ENCODE assay signal across 8 cellular contexts in genomic region chr1:201739492-201740085, GRCh38.
DNase-seq lines count a peak whose midpoint lies in the region.

No MANE protein-coding gene starts in this region.

- H3K9ac ChIP-seq in endocrine pancreas (ENCODE audit: control insufficient read depth, insufficient read depth, low read length) = peak overlapping the region; percentile 75

- H3K9me3 ChIP-seq in endocrine pancreas (ENCODE audit: control insufficient read depth, low read length) = no peaks in the 10 kb centered on the region

- in situ Hi-C loops in G401 (cut with HindIII; ENCODE audit: low sequenced_read_pairs) = no loop called here

- H3K27me3 ChIP-seq in endocrine pancreas (ENCODE audit: control insufficient read depth, insufficient read depth, low read length) = no peaks in the 10 kb centered on the region

- H3K36me3 ChIP-seq in endocrine pancreas (ENCODE audit: control insufficient read depth, insufficient read depth, low read length) = no peaks in the 10 kb centered on the region

- H3K4me1 ChIP-seq in endocrine pancreas (ENCODE audit: control insufficient read depth, insufficient read depth, low read length) = no peaks in the 10 kb centered on the region

- DNase-seq in G401 (ENCODE audit: low spot score) (peak; percentile 40), NCI-H2107 (lab: John Stamatoyannopoulos, UW) (peak; percentile 68), midbrain (lab: John Stamatoyannopoulos, UW) (peak; percentile 71), NCI-H1436 treated with DMSO at 0.1 percent for 48 hours (lab: John Stamatoyannopoulos, UW) (no peak), UCSD-AML1 (lab: John Stamatoyannopoulos, UW; ENCODE audit: unreplicated experiment) (no peak)
- DNase-seq in activated CD8-positive, alpha-beta memory T cell treated with anti-CD3 and anti-CD28 coated beads, Interleukin-2, amount 50 U/mL, for 1 hour (ENCODE audit: extremely low read depth) = peak; percentile 16
- peak; percentile 15 to 36 for DNase-seq in stimulated activated CD8-positive, alpha-beta memory T cell treated with anti-CD3 and anti-CD28 coated beads, Interleukin-15, amount 100 ng/mL, for 48 hours (ENCODE audit: low read depth in 2 of 2)

- H3K4me3 ChIP-seq in endocrine pancreas (ENCODE audit: control insufficient read depth, insufficient read depth, low read length) = peak overlapping the region; percentile 11

Comparison
In these comparisons a context has a peak if more than half of its experiments do, and no peak if none do; other contexts are left out.
1. DNase-seq: peak in G401 (single experiment), NCI-H2107 (single experiment), activated CD8-positive, alpha-beta memory T cell treated with anti-CD3 and anti-CD28 coated beads, Interleukin-2, amount 50 U/mL, for 1 hour (single experiment), midbrain (single experiment) and stimulated activated CD8-positive, alpha-beta memory T cell treated with anti-CD3 and anti-CD28 coated beads, Interleukin-15, amount 100 ng/mL, for 48 hours (2 of 2); none in NCI-H1436 treated with DMSO at 0.1 percent for 48 hours (single experiment) and UCSD-AML1 (single experiment).